In the genomic region with DNA sequence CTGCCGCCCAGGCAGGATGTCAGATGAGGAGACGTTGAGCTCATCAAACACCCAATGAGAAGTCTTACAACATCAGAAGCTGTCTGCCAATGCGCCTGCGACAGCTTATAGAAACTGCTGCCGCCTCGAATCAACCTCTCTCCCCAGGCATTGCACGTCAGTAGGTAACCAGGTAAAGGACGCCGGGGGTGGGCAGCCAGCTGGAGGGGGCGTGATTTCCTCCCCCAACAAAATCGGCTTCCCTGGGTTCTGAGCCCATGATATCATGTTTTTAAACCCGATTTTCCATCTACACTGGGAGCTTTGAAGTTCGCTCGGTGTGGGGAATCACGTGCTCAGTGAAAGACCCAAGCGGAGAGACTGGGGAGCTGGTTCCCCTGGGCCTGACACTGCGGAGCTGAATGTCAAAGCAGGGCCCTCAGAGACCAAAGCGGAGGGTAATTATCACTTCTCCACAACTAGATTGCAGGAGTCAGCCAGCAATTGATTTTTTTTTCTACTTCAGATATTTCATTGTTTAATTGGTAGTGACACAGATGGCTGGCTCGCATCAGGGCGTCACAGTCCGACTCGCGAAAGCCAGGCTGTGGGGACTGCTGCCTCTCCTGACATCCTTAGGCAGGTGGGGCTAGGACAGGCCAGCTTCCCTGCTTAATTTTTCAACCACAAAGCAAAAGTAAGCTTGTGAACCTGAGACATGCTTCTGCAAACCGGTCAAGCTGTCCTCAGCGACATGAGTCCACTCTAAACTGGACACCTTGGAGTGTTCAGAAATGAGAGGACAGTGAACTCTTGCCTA, we compare ENCODE assay signal across 12 cellular contexts. TPM values are rescaled to one million over a fixed set of nuclear protein-coding genes. Genes with fewer than 3 reads are reported as not detected.
DNase-seq lines count a peak whose midpoint lies in the region; ATAC-seq and TF ChIP-seq lines count a peak whose summit lies in the region.
"Had no signal": no experiment of that assay in that cellular context is flagged by ENCODE, and none has a peak within 500 bp of the region (broad histone marks: within the 10 kb centered on the region; RNA-seq: fewer than 3 reads in every experiment).

No MANE protein-coding gene starts in this region.

- TF ChIP-seq CTCF in gastrocnemius medialis (IDR thresholded peaks at IDR 0.05 in 4 of 5, conservative IDR thresholded peaks at IDR 0.05 in 1 of 5), result no peak

- H3K36me3 Mint-ChIP-seq in CD8-positive, alpha-beta memory T cell, result peaks cover 0 to 3% (median 0%) of the 10 kb centered on the region in 3 donors
- H3K36me3 Mint-ChIP-seq in activated T-cell treated with anti-CD3 and anti-CD28 coated beads, Interleukin-2, amount 50 U/mL, for 4 hours (ENCODE audit: insufficient read depth), result no peaks in the 10 kb centered on the region

- no peaks in the 10 kb centered on the region for H3K9me3 ChIP-seq in CD8-positive, alpha-beta memory T cell (ENCODE audit: low read length)
- H3K9me3 ChIP-seq in effector memory CD4-positive, alpha-beta T cell (ENCODE audit: control insufficient read depth, low read length), result no peaks in the 10 kb centered on the region
- no peaks in the 10 kb centered on the region for H3K9me3 ChIP-seq in gastrocnemius medialis

- no peak overlapping the region for H3K27ac Mint-ChIP-seq in CD8-positive, alpha-beta memory T cell

- peaks cover 6% of the 10 kb centered on the region for H3K4me1 ChIP-seq in CD8-positive, alpha-beta memory T cell (ENCODE audit: insufficient read depth, low read length)
- H3K4me1 ChIP-seq in effector memory CD4-positive, alpha-beta T cell (ENCODE audit: control insufficient read depth, insufficient read depth, low read length, poor library complexity, severe bottlenecking), result no peaks in the 10 kb centered on the region
- H3K4me1 ChIP-seq in gastrocnemius medialis, result no peaks in the 10 kb centered on the region

- in situ Hi-C loops in gastrocnemius medialis (cut with MboI; ENCODE audit: low sequenced_read_pairs in 4 of 4), result loop anchor here in 1 of 4 donors (25.0 kb wide), 1 partner anchor 648 kb away; no protein-coding TSS in a partner anchor

- peaks cover 18 to 51% of the 10 kb centered on the region in 2 donors for H3K27me3 Mint-ChIP-seq in CD8-positive, alpha-beta memory T cell
- H3K27me3 Mint-ChIP-seq in activated T-cell treated with anti-CD3 and anti-CD28 coated beads, Interleukin-2, amount 50 U/mL, for 4 hours (ENCODE audit: low read depth), result peaks cover 25% of the 10 kb centered on the region

- no peak overlapping the region for H3K27ac ChIP-seq in CD8-positive, alpha-beta memory T cell (ENCODE audit: low read depth, low read length)
- H3K27ac ChIP-seq in effector memory CD4-positive, alpha-beta T cell (ENCODE audit: insufficient read depth, low read length, poor library complexity, severe bottlenecking), result no peak overlapping the region
- H3K27ac ChIP-seq in gastrocnemius medialis, result no peak overlapping the region

- POLR2A ChIA-PET in CD8-positive, alpha-beta memory T cell (lab: Charles Lee), result interaction anchor here (0.5 kb wide), 1 partner anchor 706 kb away, joined by 3 read pairs; no protein-coding TSS in a partner anchor

- ATAC-seq in activated T-cell treated with anti-CD3 and anti-CD28 coated beads, Interleukin-2, amount 50 U/mL, for 4 hours, result peak; percentile 75 to 77
- ATAC-seq in gastrocnemius medialis, result no peak
- ATAC-seq: HepG2 had no signal

- peak overlapping the region in 3 of 7 donors; percentile 22 to 37 (median 23) for H3K4me3 Mint-ChIP-seq in CD8-positive, alpha-beta memory T cell
- H3K4me3 Mint-ChIP-seq in activated T-cell treated with anti-CD3 and anti-CD28 coated beads, Interleukin-2, amount 50 U/mL, for 4 hours, result peak overlapping the region; percentile 53

- intact Hi-C loops in gastrocnemius medialis (cut with DNase I; ENCODE audit: low total_unique reads), result no loop called here

- H3K4me1 Mint-ChIP-seq in CD8-positive, alpha-beta memory T cell, result peaks cover 0 to 12% (median 4%) of the 10 kb centered on the region in 3 donors
- H3K4me1 Mint-ChIP-seq in activated T-cell treated with anti-CD3 and anti-CD28 coated beads, Interleukin-2, amount 50 U/mL, for 4 hours (ENCODE audit: low read depth), result peaks cover 12% of the 10 kb centered on the region

- CTCF ChIA-PET in CD8-positive, alpha-beta memory T cell (lab: Charles Lee), result interaction anchor here (0.6 to 3.4 kb wide), 3 partner anchors 15 to 475 kb away, joined by 3 to 21 read pairs (median 4); no protein-coding TSS in a partner anchor

- no peaks in the 10 kb centered on the region for H3K9me3 Mint-ChIP-seq in CD8-positive, alpha-beta memory T cell
- H3K9me3 Mint-ChIP-seq in activated T-cell treated with anti-CD3 and anti-CD28 coated beads, Interleukin-2, amount 50 U/mL, for 4 hours, result no peaks in the 10 kb centered on the region

- no peak for TF ChIP-seq POLR2A in gastrocnemius medialis (IDR thresholded peaks at IDR 0.05)

- H3K36me3 ChIP-seq in CD8-positive, alpha-beta memory T cell (ENCODE audit: insufficient read depth, low read length), result no peaks in the 10 kb centered on the region
- H3K36me3 ChIP-seq in effector memory CD4-positive, alpha-beta T cell (ENCODE audit: control insufficient read depth, insufficient read depth, low read length), result no peaks in the 10 kb centered on the region
- H3K36me3 ChIP-seq in gastrocnemius medialis, result no peaks in the 10 kb centered on the region

- H3K27me3 ChIP-seq in CD8-positive, alpha-beta memory T cell (ENCODE audit: insufficient read depth, low read length, poor library complexity, severe bottlenecking), result no peaks in the 10 kb centered on the region
- no peaks in the 10 kb centered on the region for H3K27me3 ChIP-seq in effector memory CD4-positive, alpha-beta T cell (replicated peaks; ENCODE audit: control insufficient read depth, insufficient read depth, low read length, poor library complexity, severe bottlenecking)
- H3K27me3 ChIP-seq in gastrocnemius medialis, result peaks cover 29 to 38% (median 31%) of the 10 kb centered on the region in 3 donors

- peak in 1 of 5 donors; percentile 72 for DNase-seq in CD8-positive, alpha-beta memory T cell
- DNase-seq in NCI-H1694 treated with DMSO at 0.1 percent for 48 hours (lab: John Stamatoyannopoulos, UW) (peak; percentile 84), left kidney (ENCODE audit: low read depth, low spot score) (peak; percentile 19), A172 (ENCODE audit: low spot score) (no peak), NCI-H524 treated with DMSO at 0.1 percent for 48 hours (lab: John Stamatoyannopoulos, UW) (no peak), gastrocnemius medialis (no peak)
- DNase-seq in activated T-cell treated with anti-CD3 and anti-CD28 coated beads, Interleukin-2, amount 50 U/mL, for 4 hours, result peak; percentile 39
- DNase-seq in effector memory CD4-positive, alpha-beta T cell, result no peak
- DNase-seq: effector CD4-positive, alpha-beta T cell; kidney glomerular epithelial cell had no signal

- peak overlapping the region; percentile 39 for H3K4me3 ChIP-seq in CD8-positive, alpha-beta memory T cell (ENCODE audit: low read length)
- H3K4me3 ChIP-seq in effector memory CD4-positive, alpha-beta T cell (ENCODE audit: insufficient read depth, low read depth, low read length, poor library complexity, severe bottlenecking), result no peak overlapping the region
- no peak overlapping the region for H3K4me3 ChIP-seq in gastrocnemius medialis

RNA-seq across cellular contexts. Expression of gene FAM83F, which starts 15.4 kb away (rescaled TPM):
- under 1 TPM; 0.33 to 0.51 TPM for total RNA-seq in CD8-positive, alpha-beta memory T cell
- 0.01 TPM for polyA plus RNA-seq in CD8-positive, alpha-beta memory T cell
- 1 to 10 TPM; 1.4 to 2.1 (median 2.0) TPM for total RNA-seq in activated T-cell treated with anti-CD3 and anti-CD28 coated beads, Interleukin-2, amount 50 U/mL, for 4 hours
- not detected in 2 replicates for total RNA-seq in A172 (2014; rRNA removed; shearing (Covaris generic))
- under 1 TPM in 3 of 4 donors, not detected in 1; 0.02 to 0.15 (median 0.07) TPM for total RNA-seq in gastrocnemius medialis
- total RNA-seq: HepG2, pulmonary artery endothelial cell had no signal
- polyA plus RNA-seq: HepG2 had no signal

RNA-seq across cellular contexts. Expression of gene TMA7B, which starts 50.0 kb away (rescaled TPM):
- 1 to 10 TPM; 1.4 to 2.0 TPM for total RNA-seq in CD8-positive, alpha-beta memory T cell
- 3.0 TPM for polyA plus RNA-seq in CD8-positive, alpha-beta memory T cell
- total RNA-seq in activated T-cell treated with anti-CD3 and anti-CD28 coated beads, Interleukin-2, amount 50 U/mL, for 4 hours, result under 1 TPM; 0.61 to 0.92 (median 0.76) TPM
- total RNA-seq in A172 (2014; rRNA removed; shearing (Covaris generic)), result not detected in 2 replicates
- not detected for total RNA-seq in gastrocnemius medialis
- total RNA-seq: HepG2, pulmonary artery endothelial cell had no signal
- polyA plus RNA-seq: HepG2 had no signal

Comparison
In these comparisons a context has a peak if more than half of its experiments do, and no peak if none do; other contexts are left out.
1. DNase-seq: peak in NCI-H1694 treated with DMSO at 0.1 percent for 48 hours (single experiment), activated T-cell treated with anti-CD3 and anti-CD28 coated beads, Interleukin-2, amount 50 U/mL, for 4 hours (single experiment) and left kidney (single experiment); none in A172 (single experiment), NCI-H524 treated with DMSO at 0.1 percent for 48 hours (single experiment), effector memory CD4-positive, alpha-beta T cell (0 of 3) and gastrocnemius medialis (0 of 2).
2. ATAC-seq: peak in activated T-cell treated with anti-CD3 and anti-CD28 coated beads, Interleukin-2, amount 50 U/mL, for 4 hours (2 of 2); none in gastrocnemius medialis (0 of 2).